In the genomic region with DNA sequence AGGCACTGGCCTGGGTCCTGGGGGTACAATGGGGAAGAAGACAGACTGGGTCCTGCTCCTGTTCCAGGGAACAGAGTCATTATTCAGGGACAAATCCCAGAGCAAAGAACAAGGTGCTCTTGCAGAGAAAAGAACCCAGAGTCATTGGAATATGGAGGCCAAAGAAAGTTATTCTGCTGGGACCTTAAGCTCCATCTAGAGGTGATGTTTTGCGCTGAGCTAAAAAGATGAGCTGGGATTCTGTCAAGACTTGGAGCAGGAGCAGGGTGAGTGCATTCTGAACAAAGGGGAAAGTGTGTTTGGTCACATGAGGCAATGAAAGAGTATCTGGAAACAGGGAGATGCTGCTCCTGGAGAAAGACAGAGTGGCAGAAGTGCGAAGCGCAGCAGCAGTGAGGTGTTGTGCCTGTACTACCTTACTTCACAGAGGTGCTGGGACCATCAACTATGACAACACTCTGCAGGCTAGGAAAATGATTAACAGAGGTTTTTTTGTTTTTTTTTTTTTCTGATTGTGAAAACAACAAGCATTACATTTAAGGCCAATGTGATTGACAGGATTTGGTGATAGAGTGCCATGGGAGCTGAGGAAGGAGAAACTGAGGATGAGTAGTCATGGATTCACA, we compare ENCODE assay signal across 11 cellular contexts.
DNase-seq lines count a peak whose midpoint lies in the region; ATAC-seq lines count a peak whose summit lies in the region.
"Had no signal": no experiment of that assay in that cellular context is flagged by ENCODE, and none has a peak within 500 bp of the region (broad histone marks: within the 10 kb centered on the region; RNA-seq: fewer than 3 reads in every experiment).

No MANE protein-coding gene starts in this region.

- peaks cover 7% of the 10 kb centered on the region for H3K36me3 Mint-ChIP-seq in activated naive CD8-positive, alpha-beta T cell
- H3K36me3 Mint-ChIP-seq in activated naive CD8-positive, alpha-beta T cell treated with anti-CD3 and anti-CD28 coated beads for 36 hours, result peaks cover 9% of the 10 kb centered on the region
- H3K36me3 Mint-ChIP-seq: stimulated activated naive B cell treated with anti-CD40 and anti-IgM and Interleukin-4, amounts not matched to agents 10 μg/mL and 1 μg/mL and 100 μg/mL, for 72 hours had no signal

- H3K27ac Mint-ChIP-seq in activated naive CD8-positive, alpha-beta T cell, result peak overlapping the region; percentile 58
- no peak overlapping the region for H3K27ac Mint-ChIP-seq in activated naive CD8-positive, alpha-beta T cell treated with anti-CD3 and anti-CD28 coated beads for 36 hours

- ATAC-seq in GM19324 (IDR thresholded peaks at IDR 0.05; ENCODE audit: low FRiP score, unreplicated experiment), result no peak
- ATAC-seq in sciatic nerve, result no peak

- H3K9me3 Mint-ChIP-seq in activated naive CD8-positive, alpha-beta T cell (ENCODE audit: low read depth), result no peaks in the 10 kb centered on the region
- H3K9me3 Mint-ChIP-seq in activated naive CD8-positive, alpha-beta T cell treated with anti-CD3 and anti-CD28 coated beads for 36 hours, result peaks cover 5% of the 10 kb centered on the region
- H3K9me3 Mint-ChIP-seq: stimulated activated naive B cell treated with anti-CD40 and anti-IgM and Interleukin-4, amounts not matched to agents 10 μg/mL and 1 μg/mL and 100 μg/mL, for 72 hours had no signal

- no peak for DNase-seq in activated naive CD8-positive, alpha-beta T cell treated with anti-CD3 and anti-CD28 coated beads for 36 hours
- peak; percentile 15 for DNase-seq in NCI-H69 (lab: John Stamatoyannopoulos, UW)
- peak; percentile 14 for DNase-seq in fibroblast of gingiva (ENCODE audit: low read depth)
- DNase-seq in stromal cell of bone marrow (ENCODE audit: low read depth), result peak; percentile 20
- DNase-seq in SKM-1 treated with dmso at 0.1 percent for 144 hours (lab: John Stamatoyannopoulos, UW; ENCODE audit: unreplicated experiment), result no peak
- no peak for DNase-seq in sciatic nerve (ENCODE audit: low spot score)
- DNase-seq: activated CD8-positive, alpha-beta memory T cell treated with anti-CD3 and anti-CD28 coated beads, Interleukin-2, amount 50 U/mL, for 4 hours; midbrain; stimulated activated naive B cell treated with anti-CD40 and anti-IgM and Interleukin-4, amounts not matched to agents 10 μg/mL and 1 μg/mL and 100 μg/mL, for 72 hours had no signal

- intact Hi-C loops in sciatic nerve (cut with DNase I), result no loop called here

- peaks cover 19% of the 10 kb centered on the region for H3K4me1 Mint-ChIP-seq in activated naive CD8-positive, alpha-beta T cell (ENCODE audit: low read depth)
- H3K4me1 Mint-ChIP-seq in activated naive CD8-positive, alpha-beta T cell treated with anti-CD3 and anti-CD28 coated beads for 36 hours, result peaks cover 18% of the 10 kb centered on the region

- H3K4me3 Mint-ChIP-seq in activated naive CD8-positive, alpha-beta T cell, result no peak overlapping the region
- H3K4me3 Mint-ChIP-seq in activated naive CD8-positive, alpha-beta T cell treated with anti-CD3 and anti-CD28 coated beads for 36 hours, result no peak overlapping the region
- H3K4me3 Mint-ChIP-seq: stimulated activated naive B cell treated with anti-CD40 and anti-IgM and Interleukin-4, amounts not matched to agents 10 μg/mL and 1 μg/mL and 100 μg/mL, for 72 hours had no signal

- H3K27me3 Mint-ChIP-seq in activated naive CD8-positive, alpha-beta T cell, result no peaks in the 10 kb centered on the region
- H3K27me3 Mint-ChIP-seq in activated naive CD8-positive, alpha-beta T cell treated with anti-CD3 and anti-CD28 coated beads for 36 hours, result no peaks in the 10 kb centered on the region
- H3K27me3 Mint-ChIP-seq: stimulated activated naive B cell treated with anti-CD40 and anti-IgM and Interleukin-4, amounts not matched to agents 10 μg/mL and 1 μg/mL and 100 μg/mL, for 72 hours had no signal

Comparison
In these comparisons a context has a peak if more than half of its experiments do, and no peak if none do; other contexts are left out.
1. DNase-seq: peak in NCI-H69 (single experiment), fibroblast of gingiva (single experiment) and stromal cell of bone marrow (single experiment); none in activated naive CD8-positive, alpha-beta T cell treated with anti-CD3 and anti-CD28 coated beads for 36 hours (single experiment), SKM-1 treated with dmso at 0.1 percent for 144 hours (single experiment) and sciatic nerve (single experiment).